ENCODE assay signal across 29 cellular contexts in the genomic region with DNA sequence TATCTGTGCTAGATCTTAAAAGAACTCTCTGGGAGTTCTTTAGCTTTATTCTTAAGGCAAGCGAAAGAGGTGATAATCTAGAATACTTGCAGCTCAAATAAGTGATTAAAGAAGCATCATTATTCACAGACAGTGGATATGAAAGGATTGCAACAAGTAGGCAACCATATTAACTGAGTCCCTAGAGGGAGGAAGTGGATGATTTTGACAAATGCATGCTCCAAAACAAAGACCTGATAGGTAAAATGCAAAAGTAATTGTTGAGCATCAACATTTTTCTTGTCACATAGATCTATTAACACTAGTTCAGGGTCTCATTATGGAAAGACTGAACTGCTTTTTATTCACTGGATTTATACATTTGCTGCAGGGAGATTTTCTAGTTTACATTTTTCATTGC.
"Had no signal": no experiment of that assay in that cellular context is flagged by ENCODE, and none has a peak within 500 bp of the region (broad histone marks: within the 10 kb centered on the region; RNA-seq: fewer than 3 reads in every experiment).

No MANE protein-coding gene starts in this region.

- FAIRE-seq: astrocyte, bronchial epithelial cell, colon had no signal

- H3K4me1 Mint-ChIP-seq: activated CD4-positive, alpha-beta memory T cell treated with anti-CD3 and anti-CD28 coated beads, Interleukin-2, amount 10 ng/mL, durations not matched to agents 7 days and 5 days; activated CD4-positive, alpha-beta T cell treated with anti-CD3 and anti-CD28 coated beads, Interleukin-2, amount 10 ng/mL, durations not matched to agents 7 days and 5 days; activated naive CD4-positive, alpha-beta T cell treated with anti-CD3 and anti-CD28 coated beads, Interleukin-2, amount 10 ng/mL, durations not matched to agents 7 days and 5 days; activated naive CD8-positive, alpha-beta T cell treated with anti-CD3 and anti-CD28 coated beads, Interleukin-2, amount 10 ng/mL, durations not matched to agents 7 days and 5 days; central memory CD8-positive, alpha-beta T cell; T-helper 17 cell had no signal

- H3K9me3 ChIP-seq: esophagus muscularis mucosa, gastrocnemius medialis had no signal

- H3K27ac Mint-ChIP-seq: activated CD4-positive, alpha-beta memory T cell treated with anti-CD3 and anti-CD28 coated beads, Interleukin-2, amount 10 ng/mL, durations not matched to agents 7 days and 5 days; activated CD4-positive, alpha-beta T cell treated with anti-CD3 and anti-CD28 coated beads, Interleukin-2, amount 10 ng/mL, durations not matched to agents 7 days and 5 days; activated naive CD4-positive, alpha-beta T cell treated with anti-CD3 and anti-CD28 coated beads, Interleukin-2, amount 10 ng/mL, durations not matched to agents 7 days and 5 days; activated naive CD4-positive, alpha-beta T cell treated with anti-CD3 and anti-CD28 coated beads, Interleukin-2, amount 50 U/mL, for 72 hours; activated naive CD8-positive, alpha-beta T cell treated with anti-CD3 and anti-CD28 coated beads, Interleukin-2, amount 10 ng/mL, durations not matched to agents 7 days and 5 days; activated T-cell treated with anti-CD3 and anti-CD28 coated beads, Interleukin-2, amount 50 U/mL, for 24 hours; activated T-cell treated with anti-CD3 and anti-CD28 coated beads, Interleukin-2, amount 50 U/mL, for 72 hours; effector memory CD8-positive, alpha-beta T cell; T-helper 17 cell; T-helper 2 cell treated with Interferon-gamma antibody and Interleukin-4, amounts not matched to agents 5 μg/mL and 100 μg/mL, for 36 hours had no signal

- H3K4me1 ChIP-seq: esophagus muscularis mucosa, foreskin keratinocyte, gastrocnemius medialis had no signal

- H3K27ac ChIP-seq: esophagus muscularis mucosa, foreskin keratinocyte, gastrocnemius medialis had no signal

- H3K4me3 ChIP-seq: esophagus muscularis mucosa, gastrocnemius medialis had no signal

- H3K27me3 ChIP-seq: brain microvascular endothelial cell, esophagus muscularis mucosa, gastrocnemius medialis had no signal

- H3K36me3 Mint-ChIP-seq: activated naive CD4-positive, alpha-beta T cell treated with anti-CD3 and anti-CD28 coated beads, Interleukin-2, amount 10 ng/mL, durations not matched to agents 7 days and 5 days; activated naive CD4-positive, alpha-beta T cell treated with anti-CD3 and anti-CD28 coated beads, Interleukin-2, amount 50 U/mL, for 72 hours; activated naive CD8-positive, alpha-beta T cell treated with anti-CD3 and anti-CD28 coated beads, Interleukin-2, amount 10 ng/mL, durations not matched to agents 7 days and 5 days had no signal

- H3K4me3 Mint-ChIP-seq: activated CD4-positive, alpha-beta memory T cell treated with anti-CD3 and anti-CD28 coated beads, Interleukin-2, amount 10 ng/mL, durations not matched to agents 7 days and 5 days; activated CD4-positive, alpha-beta T cell treated with anti-CD3 and anti-CD28 coated beads, Interleukin-2, amount 10 ng/mL, durations not matched to agents 7 days and 5 days; activated naive CD4-positive, alpha-beta T cell treated with anti-CD3 and anti-CD28 coated beads, Interleukin-2, amount 10 ng/mL, durations not matched to agents 7 days and 5 days; activated naive CD8-positive, alpha-beta T cell treated with anti-CD3 and anti-CD28 coated beads, Interleukin-2, amount 10 ng/mL, durations not matched to agents 7 days and 5 days; activated T-cell treated with anti-CD3 and anti-CD28 coated beads, Interleukin-2, amount 50 U/mL, for 24 hours; activated T-cell treated with anti-CD3 and anti-CD28 coated beads, Interleukin-2, amount 50 U/mL, for 72 hours; central memory CD8-positive, alpha-beta T cell; effector memory CD8-positive, alpha-beta T cell; T-helper 17 cell; T-helper 2 cell treated with Interferon-gamma antibody and Interleukin-4, amounts not matched to agents 5 μg/mL and 100 μg/mL, for 36 hours had no signal

- H3K27me3 Mint-ChIP-seq: activated CD4-positive, alpha-beta memory T cell treated with anti-CD3 and anti-CD28 coated beads, Interleukin-2, amount 10 ng/mL, durations not matched to agents 7 days and 5 days; activated CD4-positive, alpha-beta T cell treated with anti-CD3 and anti-CD28 coated beads, Interleukin-2, amount 10 ng/mL, durations not matched to agents 7 days and 5 days; activated naive CD4-positive, alpha-beta T cell treated with anti-CD3 and anti-CD28 coated beads, Interleukin-2, amount 10 ng/mL, durations not matched to agents 7 days and 5 days; activated naive CD8-positive, alpha-beta T cell treated with anti-CD3 and anti-CD28 coated beads, Interleukin-2, amount 10 ng/mL, durations not matched to agents 7 days and 5 days; activated T-cell treated with anti-CD3 and anti-CD28 coated beads, Interleukin-2, amount 50 U/mL, for 24 hours; central memory CD8-positive, alpha-beta T cell; effector memory CD8-positive, alpha-beta T cell; T-helper 17 cell had no signal

- H3K36me3 ChIP-seq: brain microvascular endothelial cell, esophagus muscularis mucosa, gastrocnemius medialis had no signal

- H3K9me3 Mint-ChIP-seq: activated CD4-positive, alpha-beta memory T cell treated with anti-CD3 and anti-CD28 coated beads, Interleukin-2, amount 10 ng/mL, durations not matched to agents 7 days and 5 days; activated CD4-positive, alpha-beta T cell treated with anti-CD3 and anti-CD28 coated beads, Interleukin-2, amount 10 ng/mL, durations not matched to agents 7 days and 5 days; activated naive CD4-positive, alpha-beta T cell treated with anti-CD3 and anti-CD28 coated beads, Interleukin-2, amount 10 ng/mL, durations not matched to agents 7 days and 5 days; activated naive CD4-positive, alpha-beta T cell treated with anti-CD3 and anti-CD28 coated beads, Interleukin-2, amount 50 U/mL, for 72 hours; activated naive CD8-positive, alpha-beta T cell treated with anti-CD3 and anti-CD28 coated beads, Interleukin-2, amount 10 ng/mL, durations not matched to agents 7 days and 5 days; activated T-cell treated with anti-CD3 and anti-CD28 coated beads, Interleukin-2, amount 50 U/mL, for 24 hours; activated T-cell treated with anti-CD3 and anti-CD28 coated beads, Interleukin-2, amount 50 U/mL, for 72 hours; T-helper 2 cell treated with Interferon-gamma antibody and Interleukin-4, amounts not matched to agents 5 μg/mL and 100 μg/mL, for 36 hours had no signal

- DNase-seq: activated CD4-positive, alpha-beta memory T cell treated with anti-CD3 and anti-CD28 coated beads, Interleukin-2, amount 10 ng/mL, durations not matched to agents 7 days and 5 days; activated CD4-positive, alpha-beta T cell treated with anti-CD3 and anti-CD28 coated beads for 1 hour; activated CD4-positive, alpha-beta T cell treated with anti-CD3 and anti-CD28 coated beads for 4 hours; activated CD4-positive, alpha-beta T cell treated with anti-CD3 and anti-CD28 coated beads, Interleukin-2, amount 10 ng/mL, durations not matched to agents 7 days and 5 days; activated CD4-positive, alpha-beta T cell treated with anti-CD3 and anti-CD28 coated beads, Interleukin-2, amount 50 U/mL, for 4 hours; activated CD8-positive, alpha-beta memory T cell treated with anti-CD3 and anti-CD28 coated beads, Interleukin-2, amount 50 U/mL, for 48 hours; activated gamma-delta T cell; activated naive CD4-positive, alpha-beta T cell; activated naive CD4-positive, alpha-beta T cell treated with anti-CD3 and anti-CD28 coated beads, Interleukin-2, amount 10 ng/mL, durations not matched to agents 7 days and 5 days; activated naive CD8-positive, alpha-beta T cell treated with anti-CD3 and anti-CD28 coated beads, Interleukin-2, amount 10 ng/mL, durations not matched to agents 7 days and 5 days; activated T-cell treated with anti-CD3 and anti-CD28 coated beads for 4 hours; activated T-cell treated with anti-CD3 and anti-CD28 coated beads, Interleukin-2, amount 50 U/mL, for 24 hours; amniotic stem cell; cortex of kidney; effector CD4-positive, alpha-beta T cell; effector memory CD8-positive, alpha-beta T cell; gastrocnemius medialis; T-helper 1 cell; T-helper 17 cell had no signal

- ATAC-seq: activated naive CD4-positive, alpha-beta T cell treated with anti-CD3 and anti-CD28 coated beads, Interleukin-2, amount 50 U/mL, for 72 hours; activated T-cell treated with anti-CD3 and anti-CD28 coated beads, Interleukin-2, amount 50 U/mL, for 72 hours; effector memory CD8-positive, alpha-beta T cell; gastrocnemius medialis; T-helper 17 cell had no signal
